ENCODE assay signal across 10 cellular contexts in genomic region chr4:83552924-83553323, GRCh38. TPM values are rescaled to one million over a fixed set of nuclear protein-coding genes. Genes with fewer than 3 reads are reported as not detected.
DNase-seq lines count a peak whose midpoint lies in the region; ATAC-seq and TF ChIP-seq lines count a peak whose summit lies in the region.
"Had no signal": no experiment of that assay in that cellular context is flagged by ENCODE, and none has a peak within 500 bp of the region (broad histone marks: within the 10 kb centered on the region; RNA-seq: fewer than 3 reads in every experiment).

No MANE protein-coding gene starts in this region.

- no peaks in the 10 kb centered on the region for H3K36me3 ChIP-seq in aorta (ENCODE audit: control insufficient read depth in 1 of 2, insufficient read depth in 2 of 2, low read length in 1 of 2)

- ATAC-seq in activated CD4-positive, CD25-positive, alpha-beta regulatory T cell treated with anti-CD3 and anti-CD28 coated beads, Interleukin-2, amount 50 U/mL, for 24 hours: peak; percentile 55 to 59
- ATAC-seq in HG03139 (IDR thresholded peaks at IDR 0.05; ENCODE audit: unreplicated experiment): peak; percentile 54
- peak; percentile 80 for ATAC-seq in stimulated activated naive CD8-positive, alpha-beta T cell treated with anti-CD3 and anti-CD28 coated beads, Interleukin-15, Interleukin-2, amounts not matched to agents 100 U/mL and 50 U/mL, for 24 hours
- ATAC-seq in aorta (ENCODE audit: low FRiP score): no peak

- H3K27ac ChIP-seq in aorta (ENCODE audit: low read depth in 1 of 2, low read length in 2 of 2): no peak overlapping the region
- H3K27ac ChIP-seq: skin epidermis had no signal

- in situ Hi-C loops in astrocyte of the cerebellum (cut with HindIII; ENCODE audit: low sequenced_read_pairs): no loop called here

- 17 to 32% methylated on average over 2 of the region's 2 CpGs for WGBS in aorta, 2 donors

- TF ChIP-seq CTCF in astrocyte of the cerebellum (IDR thresholded peaks at IDR 0.05; ENCODE audit: low read depth, low read length, missing control alignments): no peak

- DNase-seq in activated CD4-positive, CD25-positive, alpha-beta regulatory T cell (lab: John Stamatoyannopoulos, UW): no peak
- DNase-seq in astrocyte of the cerebellum (ENCODE audit: low read depth) (peak; percentile 49), NCI-H128 (lab: John Stamatoyannopoulos, UW; ENCODE audit: unreplicated experiment) (no peak), aorta (no peak)
- no peak for DNase-seq in stimulated activated naive CD8-positive, alpha-beta T cell treated with anti-CD3 and anti-CD28 coated beads, Interleukin-15, Interleukin-2, amounts not matched to agents 100 U/mL and 50 U/mL, for 24 hours
- no peak for DNase-seq in stimulated activated CD4-positive, alpha-beta T cell treated with anti-CD3 and anti-CD28 coated beads, Interleukin-4, amount 100 ng/mL, for 4 hours
- DNase-seq: 8988T had no signal

- no peaks in the 10 kb centered on the region for H3K27me3 ChIP-seq in aorta (ENCODE audit: control insufficient read depth in 1 of 2, insufficient read depth in 2 of 2, low read length in 1 of 2)

- intact Hi-C loops in aorta (cut with DNase I): no loop called here

- no peaks in the 10 kb centered on the region for H3K9me3 ChIP-seq in aorta (ENCODE audit: control insufficient read depth, low read length)

- H3K4me3 ChIP-seq in astrocyte of the cerebellum (ENCODE audit: low read depth, low read length) (no peak overlapping the region), aorta (ENCODE audit: low read length in 2 of 2) (no peak overlapping the region)
- H3K4me3 ChIP-seq: skin epidermis had no signal

- no peaks in the 10 kb centered on the region for H3K4me1 ChIP-seq in aorta (ENCODE audit: control insufficient read depth in 1 of 2, insufficient read depth in 2 of 2, low read length in 2 of 2)

RNA-seq across cellular contexts. Expression of gene GPAT3, which starts 17.0 kb away (rescaled TPM):
- 1 to 10 TPM; 5.1 to 7.5 TPM for total RNA-seq in aorta
- polyA plus RNA-seq in aorta: 1 to 10 TPM in 1 of 2 donors, under 1 TPM in 1; 0.90 to 8.9 TPM
